In genomic region chr12:83889745-83890144, GRCh38 we compare ENCODE assay signal across 28 cellular contexts.
"Had no signal": no experiment of that assay in that cellular context is flagged by ENCODE, and none has a peak within 500 bp of the region (broad histone marks: within the 10 kb centered on the region; RNA-seq: fewer than 3 reads in every experiment).

No MANE protein-coding gene starts in this region.

- H3K27me3 ChIP-seq: neural progenitor cell, ovary, spleen, suprapubic skin, testis, tibial artery, transverse colon, upper lobe of right lung, uterus had no signal

- H3K79me2 ChIP-seq: parathyroid adenoma had no signal

- H3K9ac ChIP-seq: neural progenitor cell, parathyroid adenoma had no signal

- H3K27ac ChIP-seq: neural progenitor cell, ovary, parathyroid adenoma, psoas muscle, skin epidermis, spleen, suprapubic skin, testis, tibial artery, transverse colon, upper lobe of right lung, uterus had no signal

- ATAC-seq: natural killer cell; psoas muscle; right cardiac atrium; sciatic nerve; stimulated activated memory B cell treated with anti-CD40 and anti-IgM and Interleukin-4, amounts not matched to agents 10 μg/mL and 1 μg/mL and 100 μg/mL, for 72 hours; stimulated activated naive CD8-positive, alpha-beta T cell treated with anti-CD3 and anti-CD28 coated beads, Interleukin-15, amount 100 ng/mL, for 72 hours; stimulated activated naive CD8-positive, alpha-beta T cell treated with anti-CD3 and anti-CD28 coated beads, Interleukin-15, Interleukin-2, amounts not matched to agents 100 U/mL and 50 U/mL, for 24 hours; upper lobe of right lung had no signal

- DNase-seq: natural killer cell; occipital lobe; ovary; posterior cingulate gyrus; psoas muscle; right cardiac atrium; spleen; stimulated activated CD4-positive, alpha-beta T cell treated with anti-CD3 and anti-CD28 coated beads, Interleukin-12 subunit alpha, Interleukin-12 subunit beta, amount 100 ng/mL, for 4 hours; stimulated activated CD4-positive, alpha-beta T cell treated with anti-CD3 and anti-CD28 coated beads, Interleukin-1b, Interleukin-23, amount 100 ng/mL, for 48 hours; stimulated activated CD4-positive, alpha-beta T cell treated with anti-CD3 and anti-CD28 coated beads, Interleukin-4, amount 100 ng/mL, for 1 hour; stimulated activated CD4-positive, alpha-beta T cell treated with anti-CD3 and anti-CD28 coated beads, Interleukin-4, amount 100 ng/mL, for 4 hours; stimulated activated CD8-positive, alpha-beta memory T cell treated with anti-CD3 and anti-CD28 coated beads, Interleukin-4, amount 100 ng/mL, for 48 hours; stimulated activated naive CD4-positive, alpha-beta T cell; stimulated activated naive CD8-positive, alpha-beta T cell treated with anti-CD3 and anti-CD28 coated beads, Interleukin-15, amount 100 ng/mL, for 72 hours; stimulated activated naive CD8-positive, alpha-beta T cell treated with anti-CD3 and anti-CD28 coated beads, Interleukin-15, Interleukin-2, amounts not matched to agents 100 U/mL and 50 U/mL, for 24 hours; substantia nigra; tibial artery; transverse colon; upper lobe of right lung; uterus had no signal

- H2AFZ ChIP-seq: neural progenitor cell, parathyroid adenoma had no signal

- H3K36me3 ChIP-seq: neural progenitor cell, ovary, spleen, suprapubic skin, tibial artery, transverse colon, upper lobe of right lung, uterus had no signal

- H3K4me3 ChIP-seq: neural progenitor cell, ovary, psoas muscle, skin epidermis, smooth muscle cell, spleen, suprapubic skin, tibial artery, transverse colon, upper lobe of right lung, uterus had no signal

- H3K4me2 ChIP-seq: neural progenitor cell, smooth muscle cell had no signal

- H3K9me3 ChIP-seq: ovary, psoas muscle, suprapubic skin, testis, tibial artery, transverse colon, upper lobe of right lung, uterus had no signal

- H3K4me1 ChIP-seq: neural progenitor cell, parathyroid adenoma, psoas muscle, spleen, suprapubic skin, testis, tibial artery, transverse colon, upper lobe of right lung, uterus had no signal
